In genomic region chr17:31824771-31825360, GRCh38 we compare ENCODE assay signal across 16 cellular contexts.
"Had no signal": no experiment of that assay in that cellular context is flagged by ENCODE, and none has a peak within 500 bp of the region (broad histone marks: within the 10 kb centered on the region; RNA-seq: fewer than 3 reads in every experiment).

No MANE protein-coding gene starts in this region.

- H3K27ac ChIP-seq: adrenal gland, gastrocnemius medialis, heart left ventricle, lower lobe of right lung, neural progenitor cell, ovary, spleen, testis, upper lobe of left lung had no signal

- H3K27me3 ChIP-seq: adrenal gland, gastrocnemius medialis, heart left ventricle, neural progenitor cell, ovary, sigmoid colon, spleen, testis, upper lobe of left lung had no signal

- H2AFZ ChIP-seq: neural progenitor cell had no signal

- H3K4me1 ChIP-seq: adrenal gland, gastrocnemius medialis, lower lobe of right lung, neural progenitor cell, spleen, testis, upper lobe of left lung had no signal

- H3K4me3 ChIP-seq: adrenal gland, gastrocnemius medialis, heart left ventricle, lower lobe of right lung, neural progenitor cell, ovary, sigmoid colon, spleen, testis, upper lobe of left lung had no signal

- H3K36me3 ChIP-seq: adrenal gland, gastrocnemius medialis, heart left ventricle, lower lobe of right lung, neural progenitor cell, ovary, sigmoid colon, spleen, upper lobe of left lung had no signal

- DNase-seq: activated CD4-positive, alpha-beta memory T cell treated with anti-CD3 and anti-CD28 coated beads, Interleukin-2, amount 10 ng/mL, durations not matched to agents 7 days and 5 days; activated CD4-positive, alpha-beta T cell treated with anti-CD3 and anti-CD28 coated beads for 36 hours; activated naive CD4-positive, alpha-beta T cell treated with anti-CD3 and anti-CD28 coated beads, Interleukin-2, amount 50 U/mL, for 16 hours; activated T-cell treated with anti-CD3 and anti-CD28 coated beads, Interleukin-2, amount 50 U/mL, for 24 hours; adrenal gland; gastrocnemius medialis; heart left ventricle; left colon; lower lobe of right lung; naive B cell; ovary; sigmoid colon; spleen; testis; upper lobe of left lung had no signal

- H3K9me3 ChIP-seq: adrenal gland, gastrocnemius medialis, heart left ventricle, lower lobe of right lung, ovary, sigmoid colon, spleen, testis, upper lobe of left lung had no signal

- ATAC-seq: activated CD4-positive, alpha-beta T cell treated with anti-CD3 and anti-CD28 coated beads for 36 hours; gastrocnemius medialis; heart left ventricle; left colon; lower lobe of right lung had no signal

- H3K9ac ChIP-seq: neural progenitor cell had no signal

- H3K4me2 ChIP-seq: neural progenitor cell had no signal
